In genomic region chr6:121442591-121442990, GRCh38 we compare ENCODE assay signal across 18 cellular contexts. TPM values are rescaled to one million over a fixed set of nuclear protein-coding genes. Genes with fewer than 3 reads are reported as not detected.
DNase-seq lines count a peak whose midpoint lies in the region; TF ChIP-seq lines count a peak whose summit lies in the region.
"Had no signal": no experiment of that assay in that cellular context is flagged by ENCODE, and none has a peak within 500 bp of the region (broad histone marks: within the 10 kb centered on the region; RNA-seq: fewer than 3 reads in every experiment).

No MANE protein-coding gene starts in this region.

- H3K9ac ChIP-seq in HUES48 (ENCODE audit: low read depth, low read length) (no peak overlapping the region; the same call in 1 of the 2 replicates), iPS-15b (ENCODE audit: low read depth, low read length) (peak overlapping the region; percentile 41)

- H3K27ac ChIP-seq in HUES48 (ENCODE audit: low read depth, low read length) (peak overlapping the region; percentile 4), dorsolateral prefrontal cortex (peak overlapping the region in 7 of 59 donors; percentile 1 to 56 (median 14)), suprapubic skin (peak overlapping the region; percentile 91)
- H3K27ac ChIP-seq: C4-2B, colonic mucosa, PC-9, upper lobe of right lung had no signal

- no peak for TF ChIP-seq CTCF in dorsolateral prefrontal cortex (IDR thresholded peaks at IDR 0.05 in 54 of 56, conservative IDR thresholded peaks at IDR 0.05 in 2 of 56; ENCODE audit: low read depth in 1 of 56, partially characterized antibody in 56 of 56)
- no peak for TF ChIP-seq CTCF in suprapubic skin (IDR thresholded peaks at IDR 0.05)

- intact Hi-C loops in dorsolateral prefrontal cortex (cut with DNase I): no loop called here

- no peak for TF ChIP-seq EP300 in suprapubic skin (IDR thresholded peaks at IDR 0.05)

- H3K36me3 ChIP-seq in HUES48 (ENCODE audit: control insufficient read depth, insufficient read depth, low read length): peaks cover 77% of the 10 kb centered on the region
- H3K36me3 ChIP-seq in iPS-15b (ENCODE audit: control insufficient read depth, insufficient read depth, low read length): peaks cover 33% of the 10 kb centered on the region
- H3K36me3 ChIP-seq in suprapubic skin: peaks cover 11% of the 10 kb centered on the region
- H3K36me3 ChIP-seq: colonic mucosa had no signal

- H3K9me3 ChIP-seq in HUES48 (ENCODE audit: control insufficient read depth, insufficient read depth, low read length) (no peaks in the 10 kb centered on the region), iPS-15b (ENCODE audit: control insufficient read depth, insufficient read depth, low read length) (no peaks in the 10 kb centered on the region), suprapubic skin (no peaks in the 10 kb centered on the region)
- H3K9me3 ChIP-seq: colonic mucosa, upper lobe of right lung had no signal

- 84% methylated on average over 2 of the region's 2 CpGs for whole genome bisulfite sequencing in suprapubic skin

- DNase-seq in dorsolateral prefrontal cortex (no peak), suprapubic skin (ENCODE audit: low spot score in 2 of 2) (no peak), T-helper 1 cell (no peak), OCI-M2 (lab: John Stamatoyannopoulos, UW; ENCODE audit: unreplicated experiment) (no peak), NCI-H2107 (lab: John Stamatoyannopoulos, UW) (no peak), SW 1271 (lab: John Stamatoyannopoulos, UW) (no peak)
- DNase-seq: activated naive CD8-positive, alpha-beta T cell treated with anti-CD3 and anti-CD28 coated beads, Interleukin-2, amount 10 ng/mL, durations not matched to agents 7 days and 5 days; activated T-cell treated with anti-CD3 and anti-CD28 coated beads for 4 hours; colonic mucosa; DND-41; kidney; NCI-H1048; PC-9; T-cell; upper lobe of right lung had no signal

- TF ChIP-seq POLR2A in suprapubic skin (IDR thresholded peaks at IDR 0.05): no peak

- peak overlapping the region; percentile 52; the same call in 1 of the 2 replicates for H3K4me3 ChIP-seq in HUES48 (ENCODE audit: low read depth, low read length)
- peak overlapping the region in 40 of 59 donors; percentile 0 to 78 (median 40) for H3K4me3 ChIP-seq in dorsolateral prefrontal cortex
- peak overlapping the region; percentile 45 for H3K4me3 ChIP-seq in iPS-15b (ENCODE audit: low read depth, low read length)
- H3K4me3 ChIP-seq in suprapubic skin: peak overlapping the region; percentile 22
- H3K4me3 ChIP-seq: colonic mucosa, PC-9, upper lobe of right lung had no signal

- peaks cover 59% of the 10 kb centered on the region for H3K4me1 ChIP-seq in HUES48 (ENCODE audit: control insufficient read depth, insufficient read depth, low read length)
- peaks cover 17% of the 10 kb centered on the region for H3K4me1 ChIP-seq in iPS-15b (ENCODE audit: control insufficient read depth, insufficient read depth, low read length)
- H3K4me1 ChIP-seq in suprapubic skin: peaks cover 60% of the 10 kb centered on the region
- H3K4me1 ChIP-seq: colonic mucosa, upper lobe of right lung had no signal

- H3K27me3 ChIP-seq in HUES48 (ENCODE audit: control insufficient read depth, insufficient read depth, low read length) (no peaks in the 10 kb centered on the region), dorsolateral prefrontal cortex (peaks cover 0 to 16% (median under 1%) of the 10 kb centered on the region in 45 donors), iPS-15b (ENCODE audit: control insufficient read depth, insufficient read depth, low read length) (no peaks in the 10 kb centered on the region), suprapubic skin (no peaks in the 10 kb centered on the region)
- H3K27me3 ChIP-seq: colonic mucosa had no signal

RNA-seq across cellular contexts. Expression of gene GJA1, which starts 7.1 kb away (rescaled TPM):
- 100 to 1,000 TPM in 119 of 120 experiments, 10 to 100 TPM in 1; 64.1 to 734 (median 284) TPM for total RNA-seq in dorsolateral prefrontal cortex
- 100 to 1,000 TPM; 170 to 484 (median 346) TPM for total RNA-seq in suprapubic skin
- total RNA-seq: activated naive CD8-positive, alpha-beta T cell treated with anti-CD3 and anti-CD28 coated beads, Interleukin-2, amount 10 ng/mL, durations not matched to agents 7 days and 5 days had no signal
